8 cellular contexts compared by ENCODE assay signal in the genomic region with DNA sequence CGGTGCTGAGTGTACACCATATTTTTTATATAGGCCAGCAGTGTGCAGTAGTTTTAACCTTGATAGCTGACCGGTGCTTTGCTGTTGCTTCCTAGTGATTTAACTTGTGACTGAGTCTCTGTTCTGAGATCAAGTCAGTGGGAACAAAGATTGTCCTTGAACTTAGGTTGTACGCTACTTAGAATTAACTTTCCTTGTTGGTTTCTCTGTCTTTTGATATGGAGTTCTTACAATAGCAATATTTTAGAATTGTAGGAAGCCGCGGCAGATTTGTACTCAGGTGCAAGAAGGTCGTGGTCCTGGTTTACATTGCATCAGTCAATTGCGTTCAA. TPM values are rescaled to one million over a fixed set of nuclear protein-coding genes. Genes with fewer than 3 reads are reported as not detected.
DNase-seq lines count a peak whose midpoint lies in the region; ATAC-seq and TF ChIP-seq lines count a peak whose summit lies in the region.

No MANE protein-coding gene starts in this region.

- H3K4me3 ChIP-seq in mesodermal cell (ENCODE audit: extremely low read depth, insufficient read depth, low read length, poor library complexity, severe bottlenecking) (peak overlapping the region; percentile 96), aorta (ENCODE audit: low read length in 2 of 2) (peak overlapping the region; percentile 64 to 66)

- intact Hi-C loops in MCF 10A (cut with micrococcal nuclease): no loop called here
- intact Hi-C loops in aorta (cut with DNase I): loop anchor here in 1 of 2 donors (2.0 kb wide), 1 partner anchor 32 kb away; the partner anchor contains the start of gene KIFBP

- H3K27me3 ChIP-seq in aorta (ENCODE audit: control insufficient read depth in 1 of 2, insufficient read depth in 2 of 2, low read length in 1 of 2): no peaks in the 10 kb centered on the region

- no peaks in the 10 kb centered on the region for H3K27me3 Mint-ChIP-seq in stimulated activated naive CD8-positive, alpha-beta T cell treated with anti-CD3 and anti-CD28 coated beads, Interleukin-15, Interleukin-2, amounts not matched to agents 100 ng/mL and 50 ng/mL, for 24 hours
- no peaks in the 10 kb centered on the region for H3K27me3 Mint-ChIP-seq in MCF 10A (ENCODE audit: insufficient read depth, unreplicated experiment)

- BruUV-seq in MCF 10A (replicated peaks; lab: Mats Ljungman, UMichigan): no TSS peak

- WGBS in mesodermal cell (ENCODE audit: insufficient coverage in 2 of 2), 2 experiments: 24 to 50% methylated on average over 2 to 4 of the region's 7 CpGs
- 60 to 67% methylated on average over 7 of the region's 7 CpGs for WGBS in aorta, 2 donors

- H3K9me3 ChIP-seq in mesodermal cell (ENCODE audit: control insufficient read depth, low read length) (no peaks in the 10 kb centered on the region), aorta (ENCODE audit: control insufficient read depth, low read length) (no peaks in the 10 kb centered on the region)

- POLR2A ChIA-PET in MCF 10A (lab: Yijun Ruan, JAX): interaction anchor here (0.5 to 4.9 kb wide), 15 partner anchors 8 to 1189 kb away, joined by 3 to 38 read pairs (median 4); partner anchors contain the start of genes DDX50, HNRNPH3, KIFBP and PBLD

- CTCF ChIA-PET in MCF 10A (lab: Yijun Ruan, JAX): interaction anchor here (0.6 kb wide), 1 partner anchor 16 kb away, joined by 3 read pairs; no protein-coding TSS in a partner anchor

- H3K27ac ChIP-seq in mesodermal cell (ENCODE audit: low read depth, low read length, severe bottlenecking): peak overlapping the region; percentile 89
- H3K27ac ChIP-seq in aorta (ENCODE audit: low read depth in 1 of 2, low read length in 2 of 2): no peak overlapping the region

- no peak for TF ChIP-seq CTCF in MCF 10A (IDR thresholded peaks at IDR 0.05; ENCODE audit: unreplicated experiment)

- ATAC-seq in stimulated activated naive CD8-positive, alpha-beta T cell treated with anti-CD3 and anti-CD28 coated beads, Interleukin-15, Interleukin-2, amounts not matched to agents 100 U/mL and 50 U/mL, for 24 hours: no peak
- ATAC-seq in aorta (ENCODE audit: low FRiP score): no peak

- H3K4me1 Mint-ChIP-seq in stimulated activated naive CD8-positive, alpha-beta T cell treated with anti-CD3 and anti-CD28 coated beads, Interleukin-15, Interleukin-2, amounts not matched to agents 100 ng/mL and 50 ng/mL, for 24 hours (ENCODE audit: low read depth): peaks cover 51% of the 10 kb centered on the region
- peaks cover 8% of the 10 kb centered on the region for H3K4me1 Mint-ChIP-seq in MCF 10A (ENCODE audit: insufficient read depth, unreplicated experiment)

- peaks cover 3% of the 10 kb centered on the region for H3K4me1 ChIP-seq in mesodermal cell (ENCODE audit: control insufficient read depth, insufficient read depth, low read length, poor library complexity, severe bottlenecking)
- peaks cover 0 to 8% of the 10 kb centered on the region in 2 donors for H3K4me1 ChIP-seq in aorta (ENCODE audit: control insufficient read depth in 1 of 2, insufficient read depth in 2 of 2, low read length in 2 of 2)

- no peak for DNase-seq in stimulated activated naive CD8-positive, alpha-beta T cell treated with anti-CD3 and anti-CD28 coated beads, Interleukin-15, Interleukin-2, amounts not matched to agents 100 U/mL and 50 U/mL, for 24 hours
- DNase-seq in MCF 10A (ENCODE audit: unreplicated experiment) (no peak), aorta (no peak), GF-D8 (lab: John Stamatoyannopoulos, UW) (no peak), epidermal melanocyte (ENCODE audit: insufficient read length, low spot score) (no peak), NCI-H69 (lab: John Stamatoyannopoulos, UW) (no peak)

- H3K36me3 ChIP-seq in mesodermal cell (ENCODE audit: control insufficient read depth, insufficient read depth, low read length): peaks cover 48% of the 10 kb centered on the region
- H3K36me3 ChIP-seq in aorta (ENCODE audit: control insufficient read depth in 1 of 2, insufficient read depth in 2 of 2, low read length in 1 of 2): no peaks in the 10 kb centered on the region

- H3K27ac Mint-ChIP-seq in stimulated activated naive CD8-positive, alpha-beta T cell treated with anti-CD3 and anti-CD28 coated beads, Interleukin-15, Interleukin-2, amounts not matched to agents 100 ng/mL and 50 ng/mL, for 24 hours: peak overlapping the region; percentile 100
- H3K27ac Mint-ChIP-seq in MCF 10A (ENCODE audit: low read depth, unreplicated experiment): peak overlapping the region; percentile 100

- peaks cover 66% of the 10 kb centered on the region for H3K36me3 Mint-ChIP-seq in stimulated activated naive CD8-positive, alpha-beta T cell treated with anti-CD3 and anti-CD28 coated beads, Interleukin-15, Interleukin-2, amounts not matched to agents 100 ng/mL and 50 ng/mL, for 24 hours (ENCODE audit: low read depth)
- H3K36me3 Mint-ChIP-seq in MCF 10A (ENCODE audit: insufficient read depth, unreplicated experiment): peaks cover 56% of the 10 kb centered on the region

- peak overlapping the region; percentile 96 for H3K4me3 Mint-ChIP-seq in stimulated activated naive CD8-positive, alpha-beta T cell treated with anti-CD3 and anti-CD28 coated beads, Interleukin-15, Interleukin-2, amounts not matched to agents 100 ng/mL and 50 ng/mL, for 24 hours
- peak overlapping the region; percentile 100 for H3K4me3 Mint-ChIP-seq in MCF 10A (ENCODE audit: unreplicated experiment)

- H3K9me3 Mint-ChIP-seq in stimulated activated naive CD8-positive, alpha-beta T cell treated with anti-CD3 and anti-CD28 coated beads, Interleukin-15, Interleukin-2, amounts not matched to agents 100 ng/mL and 50 ng/mL, for 24 hours: no peaks in the 10 kb centered on the region
- H3K9me3 Mint-ChIP-seq in MCF 10A (ENCODE audit: unreplicated experiment): no peaks in the 10 kb centered on the region

RNA-seq across cellular contexts. Expression of gene DDX21, which starts 1.3 kb away (rescaled TPM):
- 144 and 216 TPM in 2 replicates for total RNA-seq in MCF 10A (2022)
- 58.8 TPM for polyA plus RNA-seq in mesodermal cell (2013, experiment 1 of 2)
- 64.4 TPM for polyA plus RNA-seq in mesodermal cell (2013, experiment 2 of 2)
- 10 to 100 TPM; 34.9 to 52.4 TPM for total RNA-seq in aorta
- polyA plus RNA-seq in aorta: 10 to 100 TPM; 13.7 to 22.0 TPM

RNA-seq across cellular contexts. Expression of gene KIFBP, which starts 31.4 kb away (rescaled TPM):
- 20.9 and 23.2 TPM in 2 replicates for total RNA-seq in MCF 10A (2022)
- 34.3 TPM for polyA plus RNA-seq in mesodermal cell (2013, experiment 1 of 2)
- 37.1 TPM for polyA plus RNA-seq in mesodermal cell (2013, experiment 2 of 2)
- total RNA-seq in aorta: 10 to 100 TPM; 27.4 to 28.4 TPM
- polyA plus RNA-seq in aorta: 10 to 100 TPM; 19.0 to 23.3 TPM

RNA-seq across cellular contexts. Expression of gene DDX50, which starts 56.1 kb away (rescaled TPM):
- total RNA-seq in MCF 10A (2022) (50.1 and 66.3 TPM in 2 replicates), aorta (10 to 100 TPM; 32.0 to 36.5 TPM)
- polyA plus RNA-seq in mesodermal cell (2013, experiment 1 of 2): 50.0 TPM
- polyA plus RNA-seq in mesodermal cell (2013, experiment 2 of 2): 56.9 TPM
- polyA plus RNA-seq in aorta: 10 to 100 TPM; 34.0 to 39.8 TPM
